In genomic region chr19:38907227-38907626, GRCh38 we compare ENCODE assay signal across 34 cellular contexts. TPM values are rescaled to one million over a fixed set of nuclear protein-coding genes. Genes with fewer than 3 reads are reported as not detected.
"Had no signal": no experiment of that assay in that cellular context is flagged by ENCODE, and none has a peak within 500 bp of the region (broad histone marks: within the 10 kb centered on the region; RNA-seq: fewer than 3 reads in every experiment).

No MANE protein-coding gene starts in this region.

- H3K4me1 Mint-ChIP-seq: nephron had no signal

- H3K27ac Mint-ChIP-seq: activated naive CD8-positive, alpha-beta T cell; nephron; stimulated activated naive CD8-positive, alpha-beta T cell treated with anti-CD3 and anti-CD28 coated beads, Interleukin-15, Interleukin-2, amounts not matched to agents 100 ng/mL and 50 ng/mL, for 24 hours; T-helper 1 cell treated with Interleukin-12 subunit alpha and Interleukin-12 subunit beta and Interleukin-4 antibody, amounts not matched to agents 30 μg/mL and 1 μg/mL, for 36 hours had no signal

- FAIRE-seq: astrocyte, TTC549, urothelium cell line had no signal

- H3K4me3 ChIP-seq: left ventricle myocardium inferior, lung, skin epidermis, thoracic aorta had no signal

- H3K27me3 Mint-ChIP-seq: activated naive CD8-positive, alpha-beta T cell; stimulated activated naive CD8-positive, alpha-beta T cell treated with anti-CD3 and anti-CD28 coated beads, Interleukin-15, Interleukin-2, amounts not matched to agents 100 ng/mL and 50 ng/mL, for 24 hours had no signal

- H3K4me3 Mint-ChIP-seq: activated naive CD8-positive, alpha-beta T cell; nephron; stimulated activated naive CD8-positive, alpha-beta T cell treated with anti-CD3 and anti-CD28 coated beads, Interleukin-15, Interleukin-2, amounts not matched to agents 100 ng/mL and 50 ng/mL, for 24 hours; T-helper 1 cell treated with Interleukin-12 subunit alpha and Interleukin-12 subunit beta and Interleukin-4 antibody, amounts not matched to agents 30 μg/mL and 1 μg/mL, for 36 hours had no signal

- H3K9me3 ChIP-seq: left ventricle myocardium inferior, neutrophil, thoracic aorta had no signal

- ATAC-seq: esophagus mucosa, sciatic nerve had no signal

- H3K9me3 Mint-ChIP-seq: stimulated activated naive CD8-positive, alpha-beta T cell treated with anti-CD3 and anti-CD28 coated beads, Interleukin-15, Interleukin-2, amounts not matched to agents 100 ng/mL and 50 ng/mL, for 24 hours; T-helper 1 cell treated with Interleukin-12 subunit alpha and Interleukin-12 subunit beta and Interleukin-4 antibody, amounts not matched to agents 30 μg/mL and 1 μg/mL, for 36 hours had no signal

- DNase-seq: activated CD4-positive, alpha-beta T cell treated with anti-CD3 and anti-CD28 coated beads for 4 hours; activated CD4-positive, alpha-beta T cell treated with anti-CD3 and anti-CD28 coated beads, Interleukin-2, amount 50 U/mL, for 4 hours; activated CD8-positive, alpha-beta memory T cell treated with anti-CD3 and anti-CD28 coated beads for 24 hours; activated effector memory CD4-positive, alpha-beta T cell treated with Interleukin-2 at 50 U/mL for 16 hours; activated naive CD4-positive, alpha-beta T cell treated with Interleukin-2 at 50 U/mL for 16 hours; amniotic stem cell; brain microvascular endothelial cell; cortex of kidney; foreskin fibroblast; head of caudate nucleus; hippocampal formation; kidney glomerular epithelial cell; left ventricle myocardium inferior; mesendoderm; stimulated activated CD4-positive, alpha-beta T cell treated with anti-CD3 and anti-CD28 coated beads, Interleukin-12 subunit alpha, Interleukin-12 subunit beta, amount 100 ng/mL, for 4 hours; stimulated activated CD4-positive, alpha-beta T cell treated with anti-CD3 and anti-CD28 coated beads, Interleukin-4, amount 100 ng/mL, for 1 hour; T-helper 9 cell; trophoblast cell had no signal

- H3K4me1 ChIP-seq: left ventricle myocardium inferior had no signal

- H3K27ac ChIP-seq: brain microvascular endothelial cell, left ventricle myocardium inferior, neutrophil, skin epidermis, thoracic aorta, VCaP had no signal

RNA-seq across cellular contexts. Expression of gene CCER2, which starts 4.8 kb away (rescaled TPM):
- total RNA-seq: cardiac septum, chondrocyte, left ventricle myocardium inferior, thoracic aorta had no signal
